Comparison of ENCODE assay signal across 19 cellular contexts in the genomic region with DNA sequence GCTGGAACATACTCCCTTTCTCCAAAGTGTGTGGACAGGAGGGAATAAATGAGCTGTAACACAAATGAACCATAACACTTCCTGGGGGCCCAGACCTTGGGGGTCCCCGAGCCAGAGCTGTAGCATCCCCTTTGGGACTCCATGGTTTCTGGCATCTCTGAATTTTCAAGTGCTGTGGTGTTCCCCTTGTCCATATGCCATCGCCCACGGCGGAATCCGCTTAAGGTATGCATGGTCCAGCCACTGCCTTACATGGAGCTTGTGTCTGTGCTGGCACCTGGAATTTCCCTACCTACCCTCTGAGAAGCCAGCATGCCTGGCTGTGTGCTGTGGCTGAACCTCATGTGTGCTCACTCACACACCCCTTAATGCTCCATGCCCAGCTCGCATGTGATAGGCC.
DNase-seq lines count a peak whose midpoint lies in the region; ATAC-seq and TF ChIP-seq lines count a peak whose summit lies in the region.
"Had no signal": no experiment of that assay in that cellular context is flagged by ENCODE, and none has a peak within 500 bp of the region (broad histone marks: within the 10 kb centered on the region; RNA-seq: fewer than 3 reads in every experiment).

No MANE protein-coding gene starts in this region.

- H3K4me1 ChIP-seq in heart left ventricle, result no peaks in the 10 kb centered on the region
- H3K4me1 ChIP-seq in neuronal stem cell (ENCODE audit: control insufficient read depth in 2 of 2, insufficient read depth in 1 of 2, low read depth in 1 of 2, low read length in 2 of 2), result no peaks in the 10 kb centered on the region
- no peaks in the 10 kb centered on the region for H3K4me1 ChIP-seq in upper lobe of right lung
- H3K4me1 ChIP-seq in naive thymus-derived CD4-positive, alpha-beta T cell (ENCODE audit: control insufficient read depth in 2 of 2, insufficient read depth in 2 of 2, low read length in 2 of 2), result no peaks in the 10 kb centered on the region
- H3K4me1 ChIP-seq in tibial nerve, result no peaks in the 10 kb centered on the region
- H3K4me1 ChIP-seq: BLaER1 treated with 17β-estradiol and CSF1 and Interleukin-3, amounts not matched to agents 10 nM and 100 nM; Caco-2 had no signal

- intact Hi-C loops in Right ventricle myocardium inferior (cut with DNase I) (no loop called here), heart left ventricle (cut with DNase I) (no loop called here), upper lobe of right lung (cut with DNase I) (no loop called here)
- intact Hi-C loops in naive thymus-derived CD4-positive, alpha-beta T cell (cut with micrococcal nuclease), result no loop called here

- no peak overlapping the region for H2AK5ac ChIP-seq in neuronal stem cell (ENCODE audit: low read depth, low read length)

- no peak overlapping the region for H4K91ac ChIP-seq in neuronal stem cell (ENCODE audit: low read depth, low read length, poor library complexity)

- no peak for TF ChIP-seq EP300 in tibial nerve (IDR thresholded peaks at IDR 0.05)

- no peak for TF ChIP-seq CTCF in heart left ventricle (IDR thresholded peaks at IDR 0.05)
- no peak for TF ChIP-seq CTCF in chondrocyte (IDR thresholded peaks at IDR 0.05)
- TF ChIP-seq CTCF in upper lobe of right lung (IDR thresholded peaks at IDR 0.05), result no peak
- no peak for TF ChIP-seq CTCF in tibial nerve (IDR thresholded peaks at IDR 0.05)

- peaks cover under 1% of the 10 kb centered on the region for H3K9me3 Mint-ChIP-seq in chondrocyte (ENCODE audit: low read depth)
- peaks cover 0 to 9% (median 5%) of the 10 kb centered on the region in 11 donors for H3K9me3 Mint-ChIP-seq in naive thymus-derived CD4-positive, alpha-beta T cell

- no peaks in the 10 kb centered on the region for H3K9me3 ChIP-seq in heart left ventricle
- peaks cover 0 to 3% of the 10 kb centered on the region in 2 donors for H3K9me3 ChIP-seq in neuronal stem cell (replicated peaks in 1 of 2; ENCODE audit: control insufficient read depth in 2 of 2, insufficient read depth in 1 of 2, low read depth in 1 of 2, low read length in 2 of 2)
- no peaks in the 10 kb centered on the region for H3K9me3 ChIP-seq in upper lobe of right lung
- no peaks in the 10 kb centered on the region for H3K9me3 ChIP-seq in naive thymus-derived CD4-positive, alpha-beta T cell (ENCODE audit: control insufficient read depth in 2 of 3, low read length in 3 of 3)
- no peaks in the 10 kb centered on the region for H3K9me3 ChIP-seq in tibial nerve
- H3K9me3 ChIP-seq: BLaER1 treated with 17β-estradiol and CSF1 and Interleukin-3, amounts not matched to agents 10 nM and 100 nM; Caco-2 had no signal

- H3K27me3 ChIP-seq in heart left ventricle, result no peaks in the 10 kb centered on the region
- no peaks in the 10 kb centered on the region for H3K27me3 ChIP-seq in neuronal stem cell (ENCODE audit: control insufficient read depth in 3 of 3, insufficient read depth in 3 of 3, low read depth in 1 of 3, low read length in 3 of 3)
- no peaks in the 10 kb centered on the region for H3K27me3 ChIP-seq in upper lobe of right lung
- no peaks in the 10 kb centered on the region for H3K27me3 ChIP-seq in naive thymus-derived CD4-positive, alpha-beta T cell (ENCODE audit: control insufficient read depth in 2 of 2, insufficient read depth in 2 of 2, low read length in 2 of 2)
- no peaks in the 10 kb centered on the region for H3K27me3 ChIP-seq in tibial nerve
- H3K27me3 ChIP-seq: BLaER1 treated with 17β-estradiol and CSF1 and Interleukin-3, amounts not matched to agents 10 nM and 100 nM had no signal

- H3K27ac ChIP-seq in heart left ventricle (no peak overlapping the region), neuronal stem cell (replicated peaks; ENCODE audit: low read length) (no peak overlapping the region), upper lobe of right lung (no peak overlapping the region), tibial nerve (no peak overlapping the region)
- H3K27ac ChIP-seq in naive thymus-derived CD4-positive, alpha-beta T cell (ENCODE audit: low read depth, low read length), result no peak overlapping the region
- H3K27ac ChIP-seq: 22Rv1; BLaER1 treated with 17β-estradiol and CSF1 and Interleukin-3, amounts not matched to agents 10 nM and 100 nM; C4-2B had no signal

- no peak overlapping the region for H2AFZ ChIP-seq in neuronal stem cell (ENCODE audit: low read length)

- H3K79me1 ChIP-seq in neuronal stem cell (ENCODE audit: low read depth, low read length), result no peaks in the 10 kb centered on the region

- no peak overlapping the region for H3K23ac ChIP-seq in neuronal stem cell (ENCODE audit: low read depth, low read length, poor library complexity)

- WGBS in heart left ventricle, 4 donors, result 85 to 90% (median 89%) methylated on average over 6 of the region's 6 CpGs
- WGBS in neuronal stem cell (ENCODE audit: extremely low coverage in 2 of 2, insufficient read length in 2 of 2, insufficient replicate concordance in 1 of 2), 2 donors, result no CpG with 5 or more reads among the region's 6 CpGs
- WGBS in tibial nerve, 2 donors, result 79 to 96% methylated on average over 6 of the region's 6 CpGs

- H3K4me1 Mint-ChIP-seq in chondrocyte (ENCODE audit: low read depth), result peaks cover 15% of the 10 kb centered on the region
- H3K4me1 Mint-ChIP-seq in naive thymus-derived CD4-positive, alpha-beta T cell, result no peaks in the 10 kb centered on the region
- H3K4me1 Mint-ChIP-seq: B cell had no signal

- H3K36me3 ChIP-seq in heart left ventricle, result no peaks in the 10 kb centered on the region
- H3K36me3 ChIP-seq in neuronal stem cell (replicated peaks in 1 of 2; ENCODE audit: control insufficient read depth in 2 of 2, insufficient read depth in 2 of 2, low read length in 2 of 2), result no peaks in the 10 kb centered on the region
- no peaks in the 10 kb centered on the region for H3K36me3 ChIP-seq in upper lobe of right lung
- H3K36me3 ChIP-seq in naive thymus-derived CD4-positive, alpha-beta T cell (ENCODE audit: control insufficient read depth in 2 of 3, insufficient read depth in 3 of 3, low read length in 3 of 3), result no peaks in the 10 kb centered on the region
- H3K36me3 ChIP-seq in tibial nerve, result no peaks in the 10 kb centered on the region
- H3K36me3 ChIP-seq: BLaER1 treated with 17β-estradiol and CSF1 and Interleukin-3, amounts not matched to agents 10 nM and 100 nM had no signal

- H3K9ac ChIP-seq in neuronal stem cell (ENCODE audit: low read depth, low read length, poor library complexity), result no peak overlapping the region
- H3K9ac ChIP-seq: BLaER1 treated with 17β-estradiol and CSF1 and Interleukin-3, amounts not matched to agents 10 nM and 100 nM had no signal

- H2BK5ac ChIP-seq in neuronal stem cell (ENCODE audit: low read length), result no peak overlapping the region

- DNase-seq in Right ventricle myocardium inferior (ENCODE audit: missing footprints) (peak; percentile 28), heart left ventricle (no peak), chondrocyte (ENCODE audit: low spot score) (peak; percentile 43), neuronal stem cell (ENCODE audit: low spot score) (no peak), upper lobe of right lung (no peak), Ammon's horn (ENCODE audit: low spot score) (no peak), tibial nerve (ENCODE audit: low spot score in 2 of 2) (no peak)
- DNase-seq in naive thymus-derived CD4-positive, alpha-beta T cell, result no peak
- DNase-seq: ACHN; Caco-2; Calu3; CD4-positive, alpha-beta T cell; CD8-positive, alpha-beta T cell; DMS79 treated with DMSO at 0.1 percent for 48 hours; GF-D8 had no signal

- H3K18ac ChIP-seq in neuronal stem cell (ENCODE audit: low read length), result peak overlapping the region; percentile 70

- H3K14ac ChIP-seq in neuronal stem cell (ENCODE audit: low read length), result no peak overlapping the region

- H3K27ac Mint-ChIP-seq in chondrocyte (ENCODE audit: unreplicated experiment), result no peak overlapping the region
- no peak overlapping the region for H3K27ac Mint-ChIP-seq in naive thymus-derived CD4-positive, alpha-beta T cell
- H3K27ac Mint-ChIP-seq: B cell; CD4-positive, alpha-beta T cell; CD8-positive, alpha-beta T cell had no signal

- CTCF ChIA-PET in naive thymus-derived CD4-positive, alpha-beta T cell (lab: Charles Lee), result no interaction called here

- H2BK12ac ChIP-seq in neuronal stem cell (ENCODE audit: low read length), result no peak overlapping the region

- TF ChIP-seq POLR2A in heart left ventricle (IDR thresholded peaks at IDR 0.05) (no peak), tibial nerve (IDR thresholded peaks at IDR 0.05) (no peak)

- ATAC-seq in Right ventricle myocardium inferior, result no peak
- no peak for ATAC-seq in heart left ventricle
- peak; percentile 27 for ATAC-seq in upper lobe of right lung
- no peak for ATAC-seq in naive thymus-derived CD4-positive, alpha-beta T cell
- ATAC-seq: CD8-positive, alpha-beta T cell had no signal

- POLR2A ChIA-PET in naive thymus-derived CD4-positive, alpha-beta T cell (lab: Charles Lee), result no interaction called here

- no peaks in the 10 kb centered on the region for H3K36me3 Mint-ChIP-seq in chondrocyte (ENCODE audit: low read depth)
- no peaks in the 10 kb centered on the region for H3K36me3 Mint-ChIP-seq in naive thymus-derived CD4-positive, alpha-beta T cell
- H3K36me3 Mint-ChIP-seq: CD8-positive, alpha-beta T cell had no signal

- H2BK15ac ChIP-seq in neuronal stem cell (ENCODE audit: low read length), result no peak overlapping the region

- H3K4me2 ChIP-seq in neuronal stem cell (ENCODE audit: insufficient read depth, low read length, poor library complexity, severe bottlenecking), result no peak overlapping the region
- H3K4me2 ChIP-seq: BLaER1 treated with 17β-estradiol and CSF1 and Interleukin-3, amounts not matched to agents 10 nM and 100 nM had no signal

- no peak overlapping the region for H3K4me3 Mint-ChIP-seq in chondrocyte (ENCODE audit: unreplicated experiment)
- H3K4me3 Mint-ChIP-seq in naive thymus-derived CD4-positive, alpha-beta T cell, result no peak overlapping the region
- H3K4me3 Mint-ChIP-seq: B cell; CD4-positive, alpha-beta T cell; CD8-positive, alpha-beta T cell had no signal

- H3K4ac ChIP-seq in neuronal stem cell (ENCODE audit: low read length), result no peak overlapping the region

- no peak overlapping the region for H2BK120ac ChIP-seq in neuronal stem cell (ENCODE audit: low read depth, low read length)

- no peak overlapping the region for H3K4me3 ChIP-seq in heart left ventricle
- no peak overlapping the region for H3K4me3 ChIP-seq in neuronal stem cell (ENCODE audit: low read length in 2 of 2)
- no peak overlapping the region for H3K4me3 ChIP-seq in upper lobe of right lung
- no peak overlapping the region for H3K4me3 ChIP-seq in naive thymus-derived CD4-positive, alpha-beta T cell (ENCODE audit: low read length)
- no peak overlapping the region for H3K4me3 ChIP-seq in tibial nerve
- H3K4me3 ChIP-seq: BLaER1 treated with 17β-estradiol and CSF1 and Interleukin-3, amounts not matched to agents 10 nM and 100 nM had no signal

- H3K27me3 Mint-ChIP-seq in chondrocyte (ENCODE audit: low read depth), result no peaks in the 10 kb centered on the region
- no peaks in the 10 kb centered on the region for H3K27me3 Mint-ChIP-seq in naive thymus-derived CD4-positive, alpha-beta T cell
- H3K27me3 Mint-ChIP-seq: B cell; CD4-positive, alpha-beta T cell had no signal

- no peak overlapping the region for H4K8ac ChIP-seq in neuronal stem cell (ENCODE audit: low read depth, low read length)

Comparison
In these comparisons a context has a peak if more than half of its experiments do, and no peak if none do; other contexts are left out.
1. DNase-seq: peak in Right ventricle myocardium inferior (single experiment) and chondrocyte (single experiment); none in heart left ventricle (0 of 5), neuronal stem cell (single experiment), upper lobe of right lung (single experiment), naive thymus-derived CD4-positive, alpha-beta T cell (0 of 9), Ammon's horn (single experiment) and tibial nerve (0 of 2).